17 cellular contexts compared by ENCODE assay signal in the genomic region with DNA sequence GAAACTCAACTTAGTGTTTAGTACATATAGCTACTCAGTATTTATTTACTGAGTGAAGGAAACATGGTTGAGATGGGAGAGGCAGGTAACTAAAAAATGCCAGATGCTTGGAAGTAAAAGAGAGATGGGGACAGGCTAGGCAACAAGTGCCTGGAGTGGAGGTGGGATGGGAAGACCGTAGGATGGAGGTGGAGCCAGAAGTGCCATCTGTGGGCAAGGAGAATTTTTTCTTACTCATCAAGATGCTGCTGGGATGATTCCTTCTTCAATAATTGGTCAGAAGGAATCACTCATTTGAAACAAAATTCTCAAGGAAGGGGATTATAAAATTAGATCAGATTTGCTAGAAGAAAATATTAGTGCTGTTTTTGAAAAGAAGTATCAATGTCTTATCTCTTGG.
"Had no signal": no experiment of that assay in that cellular context is flagged by ENCODE, and none has a peak within 500 bp of the region (broad histone marks: within the 10 kb centered on the region; RNA-seq: fewer than 3 reads in every experiment).

No MANE protein-coding gene starts in this region.

- H3K36me3 ChIP-seq: left ventricle myocardium inferior, thyroid gland, vagina had no signal

- FAIRE-seq: keratinocyte had no signal

- H3K4me3 ChIP-seq: hepatocyte, left ventricle myocardium inferior, mucosa of descending colon, thyroid gland, vagina had no signal

- DNase-seq: activated CD4-positive, alpha-beta T cell treated with anti-CD3 and anti-CD28 coated beads for 1 hour; activated CD4-positive, alpha-beta T cell treated with anti-CD3 and anti-CD28 coated beads, Interleukin-2, amount 50 U/mL, for 4 hours; activated effector memory CD4-positive, alpha-beta T cell treated with Interleukin-2 at 50 U/mL for 16 hours; activated T-cell treated with anti-CD3 and anti-CD28 coated beads, Interleukin-2, amount 50 U/mL, for 4 hours; endodermal cell; left ventricle myocardium inferior; mucosa of descending colon; naive thymus-derived CD8-positive, alpha-beta T cell; T-helper 1 cell; T1000; thyroid gland had no signal

- H3K9me3 Mint-ChIP-seq: activated T-cell treated with anti-CD3 and anti-CD28 coated beads, Interleukin-2, amount 50 U/mL, for 4 hours; endodermal cell; stimulated activated effector memory CD8-positive, alpha-beta T cell treated with anti-CD3 and anti-CD28 coated beads, Interleukin-12 subunit alpha, Interleukin-12 subunit beta, amount 100 ng/mL, for 72 hours had no signal

- H3K27ac ChIP-seq: hepatocyte, left ventricle myocardium inferior, thyroid gland, vagina, VCaP had no signal

- H3K4me2 ChIP-seq: hepatocyte had no signal

- H3K27me3 ChIP-seq: hepatocyte, thyroid gland, vagina had no signal

- H3K4me3 Mint-ChIP-seq: activated naive CD8-positive, alpha-beta T cell; activated T-cell treated with anti-CD3 and anti-CD28 coated beads, Interleukin-2, amount 50 U/mL, for 4 hours; endodermal cell; naive thymus-derived CD8-positive, alpha-beta T cell; stimulated activated effector memory CD8-positive, alpha-beta T cell treated with anti-CD3 and anti-CD28 coated beads, Interleukin-12 subunit alpha, Interleukin-12 subunit beta, amount 100 ng/mL, for 72 hours had no signal

- H3K9me3 ChIP-seq: left ventricle myocardium inferior, mucosa of descending colon, thyroid gland, vagina had no signal

- H3K4me1 Mint-ChIP-seq: endodermal cell; naive thymus-derived CD8-positive, alpha-beta T cell; stimulated activated effector memory CD8-positive, alpha-beta T cell treated with anti-CD3 and anti-CD28 coated beads, Interleukin-12 subunit alpha, Interleukin-12 subunit beta, amount 100 ng/mL, for 72 hours had no signal

- H2AFZ ChIP-seq: hepatocyte had no signal

- H3K36me3 Mint-ChIP-seq: activated naive CD8-positive, alpha-beta T cell; naive thymus-derived CD8-positive, alpha-beta T cell; stimulated activated effector memory CD8-positive, alpha-beta T cell treated with anti-CD3 and anti-CD28 coated beads, Interleukin-12 subunit alpha, Interleukin-12 subunit beta, amount 100 ng/mL, for 72 hours had no signal

- H3K79me2 ChIP-seq: hepatocyte had no signal

- H3K4me1 ChIP-seq: left ventricle myocardium inferior, thyroid gland, vagina had no signal

- H3K27ac Mint-ChIP-seq: activated naive CD8-positive, alpha-beta T cell; endodermal cell; naive thymus-derived CD8-positive, alpha-beta T cell; stimulated activated effector memory CD8-positive, alpha-beta T cell treated with anti-CD3 and anti-CD28 coated beads, Interleukin-12 subunit alpha, Interleukin-12 subunit beta, amount 100 ng/mL, for 72 hours had no signal

- ATAC-seq: activated T-cell treated with anti-CD3 and anti-CD28 coated beads, Interleukin-2, amount 50 U/mL, for 4 hours; mucosa of descending colon; naive thymus-derived CD8-positive, alpha-beta T cell; stimulated activated effector memory CD8-positive, alpha-beta T cell treated with anti-CD3 and anti-CD28 coated beads, Interleukin-12 subunit alpha, Interleukin-12 subunit beta, amount 100 ng/mL, for 72 hours had no signal
